24 cellular contexts compared by ENCODE assay signal in genomic region chr4:89331197-89331596, GRCh38. TPM values are rescaled to one million over a fixed set of nuclear protein-coding genes. Genes with fewer than 3 reads are reported as not detected.
DNase-seq lines count a peak whose midpoint lies in the region; ATAC-seq and TF ChIP-seq lines count a peak whose summit lies in the region.
"Had no signal": no experiment of that assay in that cellular context is flagged by ENCODE, and none has a peak within 500 bp of the region (broad histone marks: within the 10 kb centered on the region; RNA-seq: fewer than 3 reads in every experiment).

No MANE protein-coding gene starts in this region.

- intact Hi-C loops in left colon (cut with DNase I, micrococcal nuclease): no loop called here

- no peaks in the 10 kb centered on the region for H3K9me2 ChIP-seq in DOHH2 (replicated peaks; ENCODE audit: control insufficient read depth, low read length)
- no peaks in the 10 kb centered on the region for H3K9me2 ChIP-seq in Loucy (replicated peaks; ENCODE audit: low read depth, low read length)
- H3K9me2 ChIP-seq: SK-N-SH had no signal

- peaks cover 14 to 28% of the 10 kb centered on the region in 2 donors for H3K4me1 Mint-ChIP-seq in stimulated activated naive B cell treated with anti-CD40 and anti-IgM and Interleukin-4, amounts not matched to agents 10 μg/mL and 1 μg/mL and 100 μg/mL, for 72 hours

- H4K20me1 ChIP-seq in DOHH2 (ENCODE audit: control insufficient read depth, insufficient read depth, low read depth, low read length): no peaks in the 10 kb centered on the region
- no peaks in the 10 kb centered on the region for H4K20me1 ChIP-seq in Loucy (ENCODE audit: insufficient read depth, low read length, poor library complexity, severe bottlenecking)

- H3K27ac ChIP-seq in DOHH2 (ENCODE audit: low read depth, low read length): no peak overlapping the region
- H3K27ac ChIP-seq: RWPE1 had no signal

- H3K27me3 ChIP-seq in DOHH2 (ENCODE audit: control insufficient read depth, low read length): no peaks in the 10 kb centered on the region
- H3K27me3 ChIP-seq in Loucy (ENCODE audit: insufficient read depth, low read length, poor library complexity, severe bottlenecking): no peaks in the 10 kb centered on the region

- H3K9me3 Mint-ChIP-seq in stimulated activated naive B cell treated with anti-CD40 and anti-IgM and Interleukin-4, amounts not matched to agents 10 μg/mL and 1 μg/mL and 100 μg/mL, for 72 hours: no peaks in the 10 kb centered on the region

- H3K4me3 Mint-ChIP-seq in stimulated activated naive B cell treated with anti-CD40 and anti-IgM and Interleukin-4, amounts not matched to agents 10 μg/mL and 1 μg/mL and 100 μg/mL, for 72 hours: no peak overlapping the region
- H3K4me3 Mint-ChIP-seq: CD4-positive, alpha-beta memory T cell; T-helper 2 cell treated with Interferon-gamma antibody and Interleukin-4, amounts not matched to agents 5 μg/mL and 100 μg/mL, for 36 hours had no signal

- H3K27ac Mint-ChIP-seq in stimulated activated naive B cell treated with anti-CD40 and anti-IgM and Interleukin-4, amounts not matched to agents 10 μg/mL and 1 μg/mL and 100 μg/mL, for 72 hours: no peak overlapping the region
- H3K27ac Mint-ChIP-seq: T-helper 2 cell treated with Interferon-gamma antibody and Interleukin-4, amounts not matched to agents 5 μg/mL and 100 μg/mL, for 36 hours had no signal

- peak; percentile 53 for ATAC-seq in stimulated activated naive B cell treated with anti-CD40 and anti-IgM and Interleukin-4, amounts not matched to agents 10 μg/mL and 1 μg/mL and 100 μg/mL, for 72 hours (replicated peaks)
- ATAC-seq in left colon (no peak), GM19324 (IDR thresholded peaks at IDR 0.05; ENCODE audit: low FRiP score, unreplicated experiment) (no peak)
- ATAC-seq: HepG2, K562, PC-3 had no signal

- H3K4me1 ChIP-seq in DOHH2 (ENCODE audit: control insufficient read depth, low read length) (peaks cover 11% of the 10 kb centered on the region), Loucy (ENCODE audit: insufficient read depth, low read length, poor library complexity, severe bottlenecking) (peaks cover 4% of the 10 kb centered on the region)

- H3K79me2 ChIP-seq in DOHH2 (ENCODE audit: control insufficient read depth, low read length): no peaks in the 10 kb centered on the region
- H3K79me2 ChIP-seq in Loucy (ENCODE audit: insufficient read depth, low read length): no peaks in the 10 kb centered on the region

- no peak for TF ChIP-seq CTCF in DOHH2 (IDR thresholded peaks at IDR 0.05; ENCODE audit: low read depth, low read length, poor library complexity, severe bottlenecking)
- TF ChIP-seq CTCF in Loucy (conservative IDR thresholded peaks at IDR 0.05; ENCODE audit: low read length): no peak

- H3K4me3 ChIP-seq in DOHH2 (ENCODE audit: low read length) (peak overlapping the region; percentile 3; the same call in 1 of the 2 replicates), Loucy (ENCODE audit: low read length, poor library complexity, severe bottlenecking) (no peak overlapping the region)
- H3K4me3 ChIP-seq: K562 had no signal

- no peaks in the 10 kb centered on the region for H3K9me3 ChIP-seq in DOHH2 (ENCODE audit: control insufficient read depth, insufficient read depth, low read length)
- H3K9me3 ChIP-seq in Loucy (ENCODE audit: insufficient read depth, low read depth, low read length): no peaks in the 10 kb centered on the region
- H3K9me3 ChIP-seq: SK-N-SH had no signal

- H3K27me3 Mint-ChIP-seq in stimulated activated naive B cell treated with anti-CD40 and anti-IgM and Interleukin-4, amounts not matched to agents 10 μg/mL and 1 μg/mL and 100 μg/mL, for 72 hours: peaks cover 0 to 5% of the 10 kb centered on the region in 2 donors
- H3K27me3 Mint-ChIP-seq: CD4-positive, alpha-beta memory T cell had no signal

- H3F3A ChIP-seq in DOHH2 (ENCODE audit: control insufficient read depth, insufficient read depth) (no peaks in the 10 kb centered on the region), Loucy (ENCODE audit: low read depth) (no peaks in the 10 kb centered on the region)

- H2AFZ ChIP-seq in Loucy (ENCODE audit: low read length): 0 out of 2 replicates have a peak overlapping the region, but pooled peaks have one; percentile 1

- no peaks in the 10 kb centered on the region for H3K36me3 Mint-ChIP-seq in stimulated activated naive B cell treated with anti-CD40 and anti-IgM and Interleukin-4, amounts not matched to agents 10 μg/mL and 1 μg/mL and 100 μg/mL, for 72 hours
- H3K36me3 Mint-ChIP-seq: CD4-positive, alpha-beta memory T cell had no signal

- no peak overlapping the region for H3K9ac ChIP-seq in Loucy (ENCODE audit: low read depth, low read length, poor library complexity, severe bottlenecking)
- H3K9ac ChIP-seq: SK-N-SH had no signal

- no peaks in the 10 kb centered on the region for H3K36me3 ChIP-seq in DOHH2 (ENCODE audit: control insufficient read depth, low read length)
- no peaks in the 10 kb centered on the region for H3K36me3 ChIP-seq in Loucy (ENCODE audit: insufficient read depth, low read length)

- DNase-seq in SK-N-DZ (ENCODE audit: low spot score): peak; percentile 39
- DNase-seq in stimulated activated naive B cell treated with anti-CD40 and anti-IgM and Interleukin-4, amounts not matched to agents 10 μg/mL and 1 μg/mL and 100 μg/mL, for 72 hours: no peak
- DNase-seq in left colon: no peak
- DNase-seq in activated CD4-positive, alpha-beta T cell treated with anti-CD3 and anti-CD28 coated beads for 1 hour: no peak
- DNase-seq: CD4-positive, alpha-beta memory T cell; GDM1; NCI-H1417; NCI-H1694 treated with DMSO at 0.1 percent for 48 hours; NCI-H2081 treated with DMSO at 0.1 percent for 48 hours; NCI-H2171 treated with DMSO at 0.1 percent for 48 hours; NCI-H524 treated with DMSO at 0.1 percent for 48 hours; NCI-H82; PC-3; SHP77 treated with DMSO at 0.1 percent for 48 hours; SK-N-SH had no signal

- peak overlapping the region; percentile 35 for H3K4me2 ChIP-seq in DOHH2 (ENCODE audit: low read length)
- H3K4me2 ChIP-seq in Loucy (ENCODE audit: low read depth, low read length, poor library complexity, severe bottlenecking): no peak overlapping the region
- H3K4me2 ChIP-seq: SK-N-SH had no signal

RNA-seq across cellular contexts. Expression of gene GPRIN3, which starts 23.6 kb away (rescaled TPM):
- 1.9 and 2.5 TPM in 2 replicates for polyA plus RNA-seq in SK-N-DZ (2014; cell fraction: cytosol; rRNA removed)
- 1.1 and 1.6 TPM in 2 replicates for polyA plus RNA-seq in SK-N-DZ (2014; cell fraction: nucleus; rRNA removed)
- total RNA-seq in left colon: 10 to 100 TPM; 16.6 to 21.1 TPM
- total RNA-seq: A673, HepG2, PC-3 had no signal
- polyA plus RNA-seq: BJ, HepG2, K562, SK-N-SH had no signal

Comparison
In these comparisons a context has a peak if more than half of its experiments do, and no peak if none do; other contexts are left out.
1. ATAC-seq: peak in stimulated activated naive B cell treated with anti-CD40 and anti-IgM and Interleukin-4, amounts not matched to agents 10 μg/mL and 1 μg/mL and 100 μg/mL, for 72 hours (2 of 2); none in left colon (single experiment) and GM19324 (single experiment).